ENCODE assay signal across 9 cellular contexts in genomic region chr2:231554748-231555545, GRCh38. TPM values are rescaled to one million over a fixed set of nuclear protein-coding genes. Genes with fewer than 3 reads are reported as not detected.
DNase-seq lines count a peak whose midpoint lies in the region; ATAC-seq lines count a peak whose summit lies in the region.
"Had no signal": no experiment of that assay in that cellular context is flagged by ENCODE, and none has a peak within 500 bp of the region (broad histone marks: within the 10 kb centered on the region; RNA-seq: fewer than 3 reads in every experiment).

No MANE protein-coding gene starts in this region.

- H3K4me3 ChIP-seq in right cardiac atrium (ENCODE audit: low read length) (no peak overlapping the region), skin epidermis (no peak overlapping the region)

- intact Hi-C loops in right cardiac atrium (cut with DNase I), result loop anchor here in 3 of 4 donors (5.0 to 10.0 kb wide), 3 partner anchors 33 to 70 kb away; no protein-coding TSS in a partner anchor

- H3K27me3 ChIP-seq in right cardiac atrium (ENCODE audit: control insufficient read depth, insufficient read depth), result no peaks in the 10 kb centered on the region

- H3K4me1 ChIP-seq in right cardiac atrium (ENCODE audit: control insufficient read depth, insufficient read depth, low read length), result no peaks in the 10 kb centered on the region

- ATAC-seq in GM18498 (IDR thresholded peaks at IDR 0.05; ENCODE audit: unreplicated experiment), result peak; percentile 46
- ATAC-seq in right cardiac atrium, result peak; percentile 71 to 80
- ATAC-seq in GM21515 (IDR thresholded peaks at IDR 0.05; ENCODE audit: unreplicated experiment), result no peak

- 48% methylated on average over 14 of the region's 14 CpGs for WGBS in right cardiac atrium

- DNase-seq in UCSD-AML1 (lab: John Stamatoyannopoulos, UW; ENCODE audit: unreplicated experiment) (peak; percentile 85), right cardiac atrium (peak; percentile 70 to 88 (median 86)), glomerular visceral epithelial cell (ENCODE audit: extremely low spot score) (no peak), cerebellar nuclear complex (lab: John Stamatoyannopoulos, UW) (no peak)
- DNase-seq in central memory CD4-positive, alpha-beta T cell, result no peak
- DNase-seq: NCI-H524 treated with DMSO at 0.1 percent for 48 hours had no signal

- H3K9me3 ChIP-seq in right cardiac atrium (ENCODE audit: control insufficient read depth, low read length), result no peaks in the 10 kb centered on the region

- H3K27ac ChIP-seq in right cardiac atrium (ENCODE audit: low read length) (peak overlapping the region; percentile 21), skin epidermis (peak overlapping the region in 17 of 21 experiments; percentile 13 to 69 (median 42))

RNA-seq across cellular contexts. Expression of gene NMUR1, which starts 24.7 kb away (rescaled TPM):
- total RNA-seq in right cardiac atrium, result 1 to 10 TPM in 2 of 4 donors, under 1 TPM in 2; 0.50 to 1.9 (median 1.00) TPM
- polyA plus RNA-seq in right cardiac atrium, result 1.0 TPM

RNA-seq across cellular contexts. Expression of gene TEX44, which starts 37.7 kb away (rescaled TPM):
- not detected for total RNA-seq in right cardiac atrium
- not detected for polyA plus RNA-seq in right cardiac atrium

Comparison
In these comparisons a context has a peak if more than half of its experiments do, and no peak if none do; other contexts are left out.
1. DNase-seq: peak in UCSD-AML1 (single experiment) and right cardiac atrium (3 of 3); none in glomerular visceral epithelial cell (single experiment), cerebellar nuclear complex (0 of 2) and central memory CD4-positive, alpha-beta T cell (single experiment).